Comparison of ENCODE assay signal across 21 cellular contexts in the genomic region with DNA sequence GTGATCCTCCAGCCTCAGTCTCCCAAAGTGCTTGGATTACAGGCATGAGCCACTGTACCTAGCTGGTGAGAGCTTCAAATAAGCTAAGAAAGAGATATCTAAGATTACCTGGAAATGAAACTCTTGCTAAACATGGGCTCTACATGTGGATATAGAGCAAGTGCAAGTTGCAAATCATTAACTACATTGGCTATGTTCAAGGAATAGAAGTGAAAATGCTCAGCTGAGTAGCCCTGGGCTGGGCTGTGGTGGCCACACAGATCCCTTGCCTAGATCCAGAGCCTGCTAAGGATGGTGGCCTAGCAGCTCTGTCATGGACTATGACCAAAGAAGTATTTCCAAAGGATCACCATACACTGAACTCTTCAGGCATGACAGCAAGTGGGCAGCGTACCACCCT.
DNase-seq lines count a peak whose midpoint lies in the region; ATAC-seq and TF ChIP-seq lines count a peak whose summit lies in the region.
"Had no signal": no experiment of that assay in that cellular context is flagged by ENCODE, and none has a peak within 500 bp of the region (broad histone marks: within the 10 kb centered on the region; RNA-seq: fewer than 3 reads in every experiment).

No MANE protein-coding gene starts in this region.

- no peaks in the 10 kb centered on the region for H3K9me3 Mint-ChIP-seq in WTC11
- H3K9me3 Mint-ChIP-seq: CD4-positive, alpha-beta T cell; CD8-positive, alpha-beta T cell had no signal

- H3K4me1 Mint-ChIP-seq in WTC11, result peaks cover 4% of the 10 kb centered on the region; the same call in 1 of the 2 replicates
- H3K4me1 Mint-ChIP-seq: B cell had no signal

- DNase-seq in DMS53 (lab: John Stamatoyannopoulos, UW) (peak; percentile 18), DMS53 treated with DMSO at 0.1 percent for 48 hours (lab: John Stamatoyannopoulos, UW; ENCODE audit: unreplicated experiment) (no peak), HuH-7 (ENCODE audit: low spot score) (peak; percentile 50), left lobe of liver (ENCODE audit: low spot score) (no peak), renal cortical epithelial cell (ENCODE audit: low read depth) (peak; percentile 11), WTC11 (ENCODE audit: low spot score) (no peak), WERI-Rb-1 (no peak), left ventricle myocardium superior (no peak)
- DNase-seq: AML-193; Caco-2; Calu3; CD4-positive, alpha-beta T cell; CD8-positive, alpha-beta T cell; DMS79 treated with DMSO at 0.1 percent for 48 hours; GF-D8 had no signal

- intact Hi-C loops in left ventricle myocardium superior (cut with micrococcal nuclease), result no loop called here

- no peak overlapping the region for H3K27ac Mint-ChIP-seq in WTC11
- H3K27ac Mint-ChIP-seq: B cell; CD4-positive, alpha-beta T cell; CD8-positive, alpha-beta T cell had no signal

- no peak overlapping the region for H3K4me3 Mint-ChIP-seq in WTC11
- H3K4me3 Mint-ChIP-seq: B cell; CD4-positive, alpha-beta T cell; CD8-positive, alpha-beta T cell had no signal

- POLR2A ChIA-PET in WTC11 (lab: Charles Lee), result no interaction called here

- CTCF ChIA-PET in WTC11 (lab: Charles Lee), result interaction anchor here (0.8 kb wide), 1 partner anchor 48 kb away, joined by 4 read pairs; no protein-coding TSS in a partner anchor

- H3K27ac ChIP-seq in WERI-Rb-1, result no peak overlapping the region
- H3K27ac ChIP-seq: 22Rv1; A549; BLaER1 treated with 17β-estradiol and CSF1 and Interleukin-3, amounts not matched to agents 10 nM and 100 nM; C4-2B had no signal

- TF ChIP-seq CTCF in WTC11 (IDR thresholded peaks at IDR 0.05) (no peak), WERI-Rb-1 (IDR thresholded peaks at IDR 0.05; ENCODE audit: low read depth, low read length) (no peak)

- H3K4me3 ChIP-seq in WERI-Rb-1 (ENCODE audit: low read depth, low read length), result no peak overlapping the region
- H3K4me3 ChIP-seq: A549; BLaER1 treated with 17β-estradiol and CSF1 and Interleukin-3, amounts not matched to agents 10 nM and 100 nM; GM12878 had no signal

- H3K36me3 ChIP-seq in WERI-Rb-1, result no peaks in the 10 kb centered on the region
- H3K36me3 ChIP-seq: BLaER1 treated with 17β-estradiol and CSF1 and Interleukin-3, amounts not matched to agents 10 nM and 100 nM had no signal

- ATAC-seq in left lobe of liver, result peak; percentile 79
- ATAC-seq in WTC11, result no peak
- no peak for ATAC-seq in left ventricle myocardium superior
- ATAC-seq: A549; CD8-positive, alpha-beta T cell; GM12878 had no signal

- H3K27me3 ChIP-seq in WERI-Rb-1 (ENCODE audit: insufficient read depth, low read depth, severe bottlenecking), result no peaks in the 10 kb centered on the region
- H3K27me3 ChIP-seq: BLaER1 treated with 17β-estradiol and CSF1 and Interleukin-3, amounts not matched to agents 10 nM and 100 nM had no signal

- peaks cover 3% of the 10 kb centered on the region for H3K27me3 Mint-ChIP-seq in WTC11 (ENCODE audit: low read depth)

- H3K9me3 ChIP-seq in WERI-Rb-1 (ENCODE audit: severe bottlenecking), result no peaks in the 10 kb centered on the region
- H3K9me3 ChIP-seq: A549; BLaER1 treated with 17β-estradiol and CSF1 and Interleukin-3, amounts not matched to agents 10 nM and 100 nM; Caco-2 had no signal

- H3K36me3 Mint-ChIP-seq in WTC11, result no peaks in the 10 kb centered on the region
- H3K36me3 Mint-ChIP-seq: CD8-positive, alpha-beta T cell had no signal

TF ChIP-seq in WTC11, 78 proteins besides CTCF, POLR2A, EP300 and RAD21:
- TF ChIP-seq HMGA2 (CRISPR knock-in tag; IDR thresholded peaks at IDR 0.05) (no peak), ELF4 (CRISPR knock-in tag; IDR thresholded peaks at IDR 0.05; ENCODE audit: low read depth) (no peak), KAT7 (CRISPR knock-in tag; IDR thresholded peaks at IDR 0.05; ENCODE audit: borderline replicate concordance) (no peak), STAT6 (CRISPR knock-in tag; conservative IDR thresholded peaks at IDR 0.05; ENCODE audit: low read depth) (no peak), ZNF138 (CRISPR knock-in tag; conservative IDR thresholded peaks at IDR 0.05) (no peak), ZNF396 (CRISPR knock-in tag; IDR thresholded peaks at IDR 0.05; ENCODE audit: borderline replicate concordance) (no peak)
- TF ChIP-seq, protein P1, sequence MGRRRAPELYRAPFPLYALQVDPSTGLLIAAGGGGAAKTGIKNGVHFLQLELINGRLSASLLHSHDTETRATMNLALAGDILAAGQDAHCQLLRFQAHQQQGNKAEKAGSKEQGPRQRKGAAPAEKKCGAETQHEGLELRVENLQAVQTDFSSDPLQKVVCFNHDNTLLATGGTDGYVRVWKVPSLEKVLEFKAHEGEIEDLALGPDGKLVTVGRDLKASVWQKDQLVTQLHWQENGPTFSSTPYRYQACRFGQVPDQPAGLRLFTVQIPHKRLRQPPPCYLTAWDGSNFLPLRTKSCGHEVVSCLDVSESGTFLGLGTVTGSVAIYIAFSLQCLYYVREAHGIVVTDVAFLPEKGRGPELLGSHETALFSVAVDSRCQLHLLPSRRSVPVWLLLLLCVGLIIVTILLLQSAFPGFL (CRISPR knock-in tag; IDR thresholded peaks at IDR 0.05; ENCODE audit: borderline replicate concordance), result no peak
TF ChIP-seq in WTC11: peak in this region for 0.

Comparison
In these comparisons a context has a peak if more than half of its experiments do, and no peak if none do; other contexts are left out.
1. DNase-seq: peak in DMS53 (single experiment), HuH-7 (single experiment) and renal cortical epithelial cell (single experiment); none in DMS53 treated with DMSO at 0.1 percent for 48 hours (single experiment), left lobe of liver (single experiment), WTC11 (single experiment), WERI-Rb-1 (single experiment) and left ventricle myocardium superior (single experiment).